In the genomic region with DNA sequence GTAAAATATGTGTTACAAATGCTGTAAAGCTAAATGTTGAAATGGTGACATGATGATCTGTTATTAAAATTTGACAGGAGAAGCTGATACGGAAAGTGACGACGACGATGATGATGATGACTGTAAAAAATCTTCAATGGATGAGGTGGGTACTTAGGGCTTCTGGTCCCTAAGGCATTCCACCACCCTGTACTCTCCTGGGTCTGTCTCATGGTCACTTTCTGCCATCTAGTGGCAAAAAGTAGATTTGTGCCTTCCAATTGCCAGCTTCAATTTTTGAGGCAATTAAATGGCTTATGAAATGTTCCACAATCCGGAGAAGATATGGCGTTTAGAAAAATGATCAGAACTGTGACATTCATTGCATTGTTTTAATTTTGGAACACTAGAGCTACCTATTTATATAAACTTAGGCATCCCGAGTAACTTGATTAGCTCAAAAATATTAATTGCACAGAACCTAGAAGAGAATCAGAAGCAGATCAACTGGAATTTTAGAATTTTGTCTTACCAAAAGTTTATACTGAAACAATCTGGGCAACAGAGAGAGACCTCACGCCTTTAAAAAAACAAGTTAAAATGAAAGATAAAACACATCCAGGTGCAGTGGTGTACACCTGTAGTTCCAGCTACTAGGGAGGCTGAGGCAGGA, we compare ENCODE assay signal across 8 cellular contexts.
A peak's percentile ranks its signal among the peaks of the same experiment; 100 is the strongest.
DNase-seq lines count a peak whose midpoint lies in the region; ATAC-seq and TF ChIP-seq lines count a peak whose summit lies in the region.

No MANE protein-coding gene starts in this region.

- no peaks in the 10 kb centered on the region for H3K79me2 ChIP-seq in GM23338 (replicated peaks; ENCODE audit: insufficient read depth)

- H3K4me3 ChIP-seq in GM23338 (no peak overlapping the region), Peyer's patch (no peak overlapping the region), testis (no peak overlapping the region)

- H3K27ac ChIP-seq in GM23338 (ENCODE audit: low read depth) (no peak overlapping the region), Peyer's patch (no peak overlapping the region), testis (no peak overlapping the region)

- no peaks in the 10 kb centered on the region; the same call in 2 of the 3 replicates for H3K9me3 Mint-ChIP-seq in GM23338

- H3K9me3 ChIP-seq in Peyer's patch: no peaks in the 10 kb centered on the region
- H3K9me3 ChIP-seq in testis: no peaks in the 10 kb centered on the region

- H3K27me3 Mint-ChIP-seq in GM23338 (ENCODE audit: insufficient read depth, low read depth, poor library complexity): no peaks in the 10 kb centered on the region

- peak; percentile 17 for DNase-seq in activated CD8-positive, alpha-beta memory T cell treated with anti-CD3 and anti-CD28 coated beads, Interleukin-2, amount 50 U/mL, for 4 hours
- DNase-seq in activated CD8-positive, alpha-beta memory T cell treated with anti-CD3 and anti-CD28 coated beads, Interleukin-2, amount 50 U/mL, for 48 hours: no peak
- DNase-seq in GM23338 (ENCODE audit: low spot score) (peak; percentile 80), LoVo (ENCODE audit: low spot score) (peak; percentile 56), Peyer's patch (peak in 1 of 3 donors; percentile 57), cerebellum (ENCODE audit: low spot score) (peak; percentile 59), left lobe of liver (ENCODE audit: low spot score) (peak; percentile 49), testis (peak; percentile 56)

- H3K4me1 ChIP-seq in GM23338 (ENCODE audit: insufficient read depth) (no peaks in the 10 kb centered on the region), Peyer's patch (no peaks in the 10 kb centered on the region), testis (no peaks in the 10 kb centered on the region)

- H2AFZ ChIP-seq in GM23338: no peak overlapping the region

- intact Hi-C loops in testis (cut with DNase I; ENCODE audit: low total_unique reads): loop anchor here (5.0 to 10.0 kb wide), 2 partner anchors 590 to 678 kb away; a partner anchor contains a TSS

- no peak overlapping the region for H3K4me3 Mint-ChIP-seq in GM23338

- no peaks in the 10 kb centered on the region for H3F3A ChIP-seq in GM23338 (replicated peaks; ENCODE audit: low read depth)

- ATAC-seq in GM23338 (peak; percentile 93), left lobe of liver (peak; percentile 83)

- no peak overlapping the region for H3K4me2 ChIP-seq in GM23338

- TF ChIP-seq POLR2A in Peyer's patch (IDR thresholded peaks at IDR 0.05): no peak
- TF ChIP-seq POLR2A in testis (IDR thresholded peaks at IDR 0.05): no peak

- no peaks in the 10 kb centered on the region for H3K4me1 Mint-ChIP-seq in GM23338

- H3K27ac Mint-ChIP-seq in GM23338: no peak overlapping the region

- H4K20me1 ChIP-seq in GM23338 (replicated peaks; ENCODE audit: insufficient read depth): no peaks in the 10 kb centered on the region

- no peaks in the 10 kb centered on the region for H3K9me2 ChIP-seq in GM23338 (ENCODE audit: insufficient read depth)

- H3K36me3 ChIP-seq in GM23338 (ENCODE audit: insufficient read depth) (no peaks in the 10 kb centered on the region), Peyer's patch (no peaks in the 10 kb centered on the region), testis (ENCODE audit: low read depth, missing control alignments) (no peaks in the 10 kb centered on the region)

- 48 to 50% methylated on average over 8 of the region's 8 CpGs for WGBS in testis, 2 donors

- H3K27me3 ChIP-seq in GM23338 (ENCODE audit: insufficient read depth): no peaks in the 10 kb centered on the region
- no peaks in the 10 kb centered on the region for H3K27me3 ChIP-seq in Peyer's patch
- no peaks in the 10 kb centered on the region for H3K27me3 ChIP-seq in testis

- TF ChIP-seq CTCF in GM23338 (conservative IDR thresholded peaks at IDR 0.05; ENCODE audit: low read depth in 2 of 2) (peak; percentile 90 to 93), Peyer's patch (IDR thresholded peaks at IDR 0.05) (peak in 5 of 6 experiments; percentile 61 to 81 (median 77)), testis (IDR thresholded peaks at IDR 0.05) (peak; percentile 66 to 74 (median 67))

- no peaks in the 10 kb centered on the region for H3K36me3 Mint-ChIP-seq in GM23338 (ENCODE audit: low read depth)

TF ChIP-seq in GM23338, 12 proteins besides CTCF, POLR2A, EP300 and RAD21:
- TF ChIP-seq NANOG (IDR thresholded peaks at IDR 0.05; ENCODE audit: borderline replicate concordance) (no peak), EZH2 (IDR thresholded peaks at IDR 0.05; ENCODE audit: low read depth, unreplicated experiment) (no peak), JUNB (IDR thresholded peaks at IDR 0.05; ENCODE audit: unreplicated experiment) (no peak), POLR2AphosphoS5 (IDR thresholded peaks at IDR 0.05; ENCODE audit: low read depth) (no peak), STAT1 (IDR thresholded peaks at IDR 0.05; ENCODE audit: unreplicated experiment) (no peak)
- TF ChIP-seq, protein P1, sequence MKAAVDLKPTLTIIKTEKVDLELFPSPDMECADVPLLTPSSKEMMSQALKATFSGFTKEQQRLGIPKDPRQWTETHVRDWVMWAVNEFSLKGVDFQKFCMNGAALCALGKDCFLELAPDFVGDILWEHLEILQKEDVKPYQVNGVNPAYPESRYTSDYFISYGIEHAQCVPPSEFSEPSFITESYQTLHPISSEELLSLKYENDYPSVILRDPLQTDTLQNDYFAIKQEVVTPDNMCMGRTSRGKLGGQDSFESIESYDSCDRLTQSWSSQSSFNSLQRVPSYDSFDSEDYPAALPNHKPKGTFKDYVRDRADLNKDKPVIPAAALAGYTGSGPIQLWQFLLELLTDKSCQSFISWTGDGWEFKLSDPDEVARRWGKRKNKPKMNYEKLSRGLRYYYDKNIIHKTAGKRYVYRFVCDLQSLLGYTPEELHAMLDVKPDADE (IDR thresholded peaks at IDR 0.05): no peak
- TF ChIP-seq, protein P2, sequence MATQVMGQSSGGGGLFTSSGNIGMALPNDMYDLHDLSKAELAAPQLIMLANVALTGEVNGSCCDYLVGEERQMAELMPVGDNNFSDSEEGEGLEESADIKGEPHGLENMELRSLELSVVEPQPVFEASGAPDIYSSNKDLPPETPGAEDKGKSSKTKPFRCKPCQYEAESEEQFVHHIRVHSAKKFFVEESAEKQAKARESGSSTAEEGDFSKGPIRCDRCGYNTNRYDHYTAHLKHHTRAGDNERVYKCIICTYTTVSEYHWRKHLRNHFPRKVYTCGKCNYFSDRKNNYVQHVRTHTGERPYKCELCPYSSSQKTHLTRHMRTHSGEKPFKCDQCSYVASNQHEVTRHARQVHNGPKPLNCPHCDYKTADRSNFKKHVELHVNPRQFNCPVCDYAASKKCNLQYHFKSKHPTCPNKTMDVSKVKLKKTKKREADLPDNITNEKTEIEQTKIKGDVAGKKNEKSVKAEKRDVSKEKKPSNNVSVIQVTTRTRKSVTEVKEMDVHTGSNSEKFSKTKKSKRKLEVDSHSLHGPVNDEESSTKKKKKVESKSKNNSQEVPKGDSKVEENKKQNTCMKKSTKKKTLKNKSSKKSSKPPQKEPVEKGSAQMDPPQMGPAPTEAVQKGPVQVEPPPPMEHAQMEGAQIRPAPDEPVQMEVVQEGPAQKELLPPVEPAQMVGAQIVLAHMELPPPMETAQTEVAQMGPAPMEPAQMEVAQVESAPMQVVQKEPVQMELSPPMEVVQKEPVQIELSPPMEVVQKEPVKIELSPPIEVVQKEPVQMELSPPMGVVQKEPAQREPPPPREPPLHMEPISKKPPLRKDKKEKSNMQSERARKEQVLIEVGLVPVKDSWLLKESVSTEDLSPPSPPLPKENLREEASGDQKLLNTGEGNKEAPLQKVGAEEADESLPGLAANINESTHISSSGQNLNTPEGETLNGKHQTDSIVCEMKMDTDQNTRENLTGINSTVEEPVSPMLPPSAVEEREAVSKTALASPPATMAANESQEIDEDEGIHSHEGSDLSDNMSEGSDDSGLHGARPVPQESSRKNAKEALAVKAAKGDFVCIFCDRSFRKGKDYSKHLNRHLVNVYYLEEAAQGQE (IDR thresholded peaks at IDR 0.05; ENCODE audit: unreplicated experiment): no peak
